ENCODE assay signal across 8 cellular contexts in genomic region chr5:38994329-38994927, GRCh38.
DNase-seq lines count a peak whose midpoint lies in the region; ATAC-seq and TF ChIP-seq lines count a peak whose summit lies in the region.

No MANE protein-coding gene starts in this region.

- no peak overlapping the region for H3K27ac ChIP-seq in left lung

- DNase-seq in activated CD4-positive, alpha-beta T cell treated with anti-CD3 and anti-CD28 coated beads for 36 hours = peak; percentile 31
- DNase-seq in activated CD4-positive, alpha-beta T cell treated with anti-CD3 and anti-CD28 coated beads, Interleukin-2, amount 50 U/mL, for 48 hours = no peak
- DNase-seq in NOMO-1 (lab: John Stamatoyannopoulos, UW; ENCODE audit: unreplicated experiment in 2 of 2) = peak; percentile 20 to 72
- DNase-seq in choroid plexus epithelial cell (ENCODE audit: low read depth) = peak; percentile 87
- DNase-seq in left lung = no peak
- DNase-seq in NCI-H345 (lab: John Stamatoyannopoulos, UW) = no peak
- DNase-seq in epidermal melanocyte (ENCODE audit: insufficient read length, low spot score) = no peak

- H3K4me3 ChIP-seq in choroid plexus epithelial cell (ENCODE audit: low read depth, low read length) (no peak overlapping the region), left lung (no peak overlapping the region)

- peaks cover 4% of the 10 kb centered on the region for H3K4me1 Mint-ChIP-seq in activated CD4-positive, alpha-beta T cell treated with anti-CD3 and anti-CD28 coated beads for 36 hours

- no peaks in the 10 kb centered on the region for H3K27me3 Mint-ChIP-seq in activated CD4-positive, alpha-beta T cell treated with anti-CD3 and anti-CD28 coated beads for 36 hours

- H3K4me1 ChIP-seq in left lung = peaks cover 0 to 7% of the 10 kb centered on the region in 2 donors

- no peak overlapping the region for H3K4me3 Mint-ChIP-seq in activated CD4-positive, alpha-beta T cell treated with anti-CD3 and anti-CD28 coated beads for 36 hours

- H3K36me3 Mint-ChIP-seq in activated CD4-positive, alpha-beta T cell treated with anti-CD3 and anti-CD28 coated beads for 36 hours (ENCODE audit: low read depth) = peaks cover 32% of the 10 kb centered on the region

- no peaks in the 10 kb centered on the region for H3K9me3 ChIP-seq in left lung

- TF ChIP-seq CTCF in choroid plexus epithelial cell (conservative IDR thresholded peaks at IDR 0.05; ENCODE audit: low read depth, low read length) = peak; percentile 71
- peak; percentile 22 to 46 for TF ChIP-seq CTCF in left lung (IDR thresholded peaks at IDR 0.05)

- H3K9me3 Mint-ChIP-seq in activated CD4-positive, alpha-beta T cell treated with anti-CD3 and anti-CD28 coated beads for 36 hours (ENCODE audit: low read depth) = peaks cover 4% of the 10 kb centered on the region

- POLR2A ChIA-PET in activated CD4-positive, alpha-beta T cell treated with anti-CD3 and anti-CD28 coated beads for 36 hours (lab: Charles Lee) = no interaction called here

- H3K27ac Mint-ChIP-seq in activated CD4-positive, alpha-beta T cell treated with anti-CD3 and anti-CD28 coated beads for 36 hours = no peak overlapping the region

- peaks cover 0 to 11% of the 10 kb centered on the region in 2 donors for H3K36me3 ChIP-seq in left lung

- intact Hi-C loops in activated CD4-positive, alpha-beta T cell treated with anti-CD3 and anti-CD28 coated beads for 36 hours (cut with DNase I, micrococcal nuclease) = loop anchor here in 1 of 2 experiments (5.0 kb wide), 1 partner anchor 198 kb away; no protein-coding TSS in a partner anchor
- intact Hi-C loops in left lung (cut with DNase I) = no loop called here

- peak; percentile 36 for ATAC-seq in activated CD4-positive, alpha-beta T cell treated with anti-CD3 and anti-CD28 coated beads for 36 hours
- ATAC-seq in HG02759 (IDR thresholded peaks at IDR 0.05; ENCODE audit: unreplicated experiment) (peak; percentile 66), left lung (peak; percentile 86)

- H3K27me3 ChIP-seq in left lung = no peaks in the 10 kb centered on the region

- CTCF ChIA-PET in activated CD4-positive, alpha-beta T cell treated with anti-CD3 and anti-CD28 coated beads for 36 hours (lab: Charles Lee) = interaction anchor here (1.4 kb wide), 1 partner anchor 85 kb away, joined by 6 read pairs; no protein-coding TSS in a partner anchor

Comparison
In these comparisons a context has a peak if more than half of its experiments do, and no peak if none do; other contexts are left out.
1. DNase-seq: peak in activated CD4-positive, alpha-beta T cell treated with anti-CD3 and anti-CD28 coated beads for 36 hours (single experiment), NOMO-1 (2 of 2) and choroid plexus epithelial cell (single experiment); none in activated CD4-positive, alpha-beta T cell treated with anti-CD3 and anti-CD28 coated beads, Interleukin-2, amount 50 U/mL, for 48 hours (0 of 2), left lung (0 of 2), NCI-H345 (single experiment) and epidermal melanocyte (single experiment).
2. ATAC-seq: peak in every context shown above with its lines; median percentile 86 in left lung; 66 in HG02759; 36 in activated CD4-positive, alpha-beta T cell treated with anti-CD3 and anti-CD28 coated beads for 36 hours.